In the genomic region with DNA sequence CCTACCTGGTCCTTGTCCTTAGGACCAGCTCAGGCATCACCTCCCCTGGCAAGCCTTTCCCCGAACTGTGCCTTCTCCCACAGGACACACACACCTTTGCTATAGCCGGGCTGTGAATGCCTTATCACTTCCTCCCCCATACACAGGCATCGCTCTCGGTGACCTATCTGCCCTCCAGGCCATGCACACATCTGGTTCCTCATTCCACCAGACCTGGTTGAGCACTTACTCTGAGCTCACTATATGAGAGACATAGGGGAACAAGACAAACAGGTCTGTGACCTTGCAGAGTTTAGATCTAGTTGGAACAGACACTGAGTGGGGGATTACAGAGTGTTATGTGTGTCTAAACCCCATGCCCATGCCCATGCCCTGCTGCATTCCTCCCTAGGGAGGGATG, we compare ENCODE assay signal across 20 cellular contexts. TPM values are rescaled to one million over a fixed set of nuclear protein-coding genes. Genes with fewer than 3 reads are reported as not detected.
A peak's percentile ranks its signal among the peaks of the same experiment; 100 is the strongest.
DNase-seq lines count a peak whose midpoint lies in the region; ATAC-seq, FAIRE-seq and TF ChIP-seq lines count a peak whose summit lies in the region.
"Had no signal": no experiment of that assay in that cellular context is flagged by ENCODE, and none has a peak within 500 bp of the region (broad histone marks: within the 10 kb centered on the region; RNA-seq: fewer than 3 reads in every experiment).

No MANE protein-coding gene starts in this region.

- peak; percentile 4 for ATAC-seq in body of pancreas
- ATAC-seq in GM18519 (IDR thresholded peaks at IDR 0.05; ENCODE audit: low FRiP score, unreplicated experiment) = no peak
- no peak for ATAC-seq in HG02759 (IDR thresholded peaks at IDR 0.05; ENCODE audit: unreplicated experiment)
- no peak for ATAC-seq in HG02970 (IDR thresholded peaks at IDR 0.05; ENCODE audit: low FRiP score, unreplicated experiment)
- ATAC-seq: gastroesophageal sphincter had no signal

- H3K36me3 ChIP-seq in body of pancreas (replicated peaks in 1 of 2; ENCODE audit: insufficient read depth in 1 of 2, low read depth in 2 of 2) (no peaks in the 10 kb centered on the region), neutrophil (no peaks in the 10 kb centered on the region)

- TF ChIP-seq POLR2A in GM12892 (IDR thresholded peaks at IDR 0.05; ENCODE audit: low read depth, low read length) = no peak
- no peak for TF ChIP-seq POLR2A in body of pancreas (IDR thresholded peaks at IDR 0.05)

- TF ChIP-seq CTCF in body of pancreas (IDR thresholded peaks at IDR 0.05) (no peak), neutrophil (IDR thresholded peaks at IDR 0.05) (no peak)

- H3K4me3 ChIP-seq in body of pancreas (no peak overlapping the region), neutrophil (ENCODE audit: low read depth in 1 of 2, low read length in 1 of 2) (no peak overlapping the region)
- H3K4me3 ChIP-seq: coronary artery, gastroesophageal sphincter, SJCRH30, skin epidermis, testis had no signal

- H3K27ac ChIP-seq in body of pancreas = peak overlapping the region in 3 of 4 donors; percentile 10 to 67 (median 59)
- peak overlapping the region; percentile 61 for H3K27ac ChIP-seq in neutrophil
- H3K27ac ChIP-seq: coronary artery, gastroesophageal sphincter, SJCRH30, testis had no signal

- DNase-seq in GM12892 (ENCODE audit: insufficient read length) (no peak), NOMO-1 (lab: John Stamatoyannopoulos, UW; ENCODE audit: unreplicated experiment in 2 of 2) (peak; percentile 51 to 54), body of pancreas (peak in 2 of 4 donors; percentile 44), islet precursor cell (no peak)
- DNase-seq: activated naive CD8-positive, alpha-beta T cell treated with anti-CD3 and anti-CD28 coated beads for 36 hours; DMS 273 treated with DMSO at 0.1 percent for 48 hours; NCI-H1694; SJCRH30; stimulated activated CD4-positive, alpha-beta T cell treated with anti-CD3 and anti-CD28 coated beads, Interleukin-4, amount 100 ng/mL, for 1 hour had no signal

- H3K27me3 ChIP-seq in body of pancreas (no peaks in the 10 kb centered on the region), neutrophil (no peaks in the 10 kb centered on the region)
- H3K27me3 ChIP-seq: gastroesophageal sphincter, SJCRH30, testis had no signal

- peaks cover 29% of the 10 kb centered on the region for H3K4me1 ChIP-seq in body of pancreas
- H3K4me1 ChIP-seq in neutrophil (ENCODE audit: control insufficient read depth in 1 of 2, insufficient read depth in 1 of 2, low read depth in 1 of 2, low read length in 1 of 2) = peaks cover 29 to 44% of the 10 kb centered on the region in 2 experiments

- 49 to 54% methylated on average over 4 of the region's 4 CpGs for whole genome bisulfite sequencing in body of pancreas, 2 donors

- H3K9me3 ChIP-seq in body of pancreas (no peaks in the 10 kb centered on the region), neutrophil (no peaks in the 10 kb centered on the region)
- H3K9me3 ChIP-seq: testis had no signal

- intact Hi-C loops in body of pancreas (cut with DNase I) = loop anchor here (5.0 kb wide), 1 partner anchor 105 kb away; no protein-coding TSS in a partner anchor

- peak; percentile 64 for FAIRE-seq in GM12892 (lab: Jason Lieb, UNC)
- FAIRE-seq: endothelial cell of umbilical vein had no signal

RNA-seq across cellular contexts. Expression of a gene that starts 3.1 kb away (rescaled TPM):
- polyA plus RNA-seq in GM12892 (2012; ENCODE audit: missing spikeins) = 9.2 TPM
- 10 to 100 TPM; 28.3 to 71.2 TPM for total RNA-seq in body of pancreas

RNA-seq across cellular contexts. Expression of a gene that starts 31.9 kb away (rescaled TPM):
- polyA plus RNA-seq in GM12892 (2012; ENCODE audit: missing spikeins) = not detected
- 1 to 10 TPM; 1.3 to 3.1 TPM for total RNA-seq in body of pancreas
- total RNA-seq: SJCRH30 had no signal

RNA-seq across cellular contexts. Expression of a gene that starts 35.4 kb away (rescaled TPM):
- not detected for polyA plus RNA-seq in GM12892 (2012; ENCODE audit: missing spikeins)
- under 1 TPM; 0.26 to 0.33 TPM for total RNA-seq in body of pancreas
- total RNA-seq: B cell, endothelial cell of umbilical vein, myocyte, SJCRH30 had no signal
- polyA plus RNA-seq: endothelial cell of umbilical vein had no signal

Comparison
In these comparisons a context has a peak if more than half of its experiments do, and no peak if none do; other contexts are left out.
1. DNase-seq: peak in NOMO-1 (2 of 2); none in GM12892 (single experiment) and islet precursor cell (single experiment).